In genomic region chr10:112813866-112814596, GRCh38 we compare ENCODE assay signal across 1 cellular context.
TF ChIP-seq lines count a peak whose summit lies in the region.

No MANE protein-coding gene starts in this region.

TF ChIP-seq in GM23338, 12 proteins besides CTCF, POLR2A, EP300 and RAD21 (continued from another document):
- TF ChIP-seq REST (IDR thresholded peaks at IDR 0.05; ENCODE audit: unreplicated experiment) (no peak), ZNF114 (CRISPR knock-in tag; IDR thresholded peaks at IDR 0.05) (no peak), JUNB (IDR thresholded peaks at IDR 0.05; ENCODE audit: unreplicated experiment) (no peak), ETS1 (IDR thresholded peaks at IDR 0.05) (no peak), ZNF331 (CRISPR knock-in tag; IDR thresholded peaks at IDR 0.05; ENCODE audit: low read depth) (no peak)
